In genomic region chr1:107835151-107835670, GRCh38 we compare ENCODE assay signal across 16 cellular contexts.
DNase-seq lines count a peak whose midpoint lies in the region; ATAC-seq lines count a peak whose summit lies in the region.
"Had no signal": no experiment of that assay in that cellular context is flagged by ENCODE, and none has a peak within 500 bp of the region (broad histone marks: within the 10 kb centered on the region; RNA-seq: fewer than 3 reads in every experiment).

No MANE protein-coding gene starts in this region.

- no peak overlapping the region for H3K4ac ChIP-seq in neuronal stem cell (ENCODE audit: low read length)

- H3K36me3 ChIP-seq in neuronal stem cell (replicated peaks in 1 of 2; ENCODE audit: control insufficient read depth in 2 of 2, insufficient read depth in 2 of 2, low read length in 2 of 2) (no peaks in the 10 kb centered on the region), SJCRH30 (no peaks in the 10 kb centered on the region)

- H3K9me3 ChIP-seq in neuronal stem cell (replicated peaks in 1 of 2; ENCODE audit: control insufficient read depth in 2 of 2, insufficient read depth in 1 of 2, low read depth in 1 of 2, low read length in 2 of 2) (no peaks in the 10 kb centered on the region), SJCRH30 (replicated peaks) (0 out of 2 replicates have a peak, but pooled peaks cover 6% of the 10 kb centered on the region)

- no peaks in the 10 kb centered on the region for H3K27me3 Mint-ChIP-seq in stimulated activated naive CD8-positive, alpha-beta T cell treated with anti-CD3 and anti-CD28 coated beads, Interleukin-15, amount 100 ng/mL, for 72 hours
- H3K27me3 Mint-ChIP-seq in central memory CD8-positive, alpha-beta T cell: no peaks in the 10 kb centered on the region
- H3K27me3 Mint-ChIP-seq in activated T-cell treated with anti-CD3 and anti-CD28 coated beads, Interleukin-2, amount 50 U/mL, for 4 hours (ENCODE audit: low read depth): no peaks in the 10 kb centered on the region

- H3K27me3 ChIP-seq in neuronal stem cell (ENCODE audit: control insufficient read depth in 3 of 3, insufficient read depth in 3 of 3, low read depth in 1 of 3, low read length in 3 of 3): no peaks in the 10 kb centered on the region
- H3K27me3 ChIP-seq in SJCRH30: no peaks in the 10 kb centered on the region

- H3K27ac Mint-ChIP-seq in stimulated activated naive CD8-positive, alpha-beta T cell treated with anti-CD3 and anti-CD28 coated beads, Interleukin-15, amount 100 ng/mL, for 72 hours: peak overlapping the region in 1 of 2 donors; percentile 35
- no peak overlapping the region for H3K27ac Mint-ChIP-seq in central memory CD8-positive, alpha-beta T cell (ENCODE audit: low read depth)

- H3K4me3 ChIP-seq in neuronal stem cell (ENCODE audit: low read length in 2 of 2) (peak overlapping the region in 1 of 2 donors; percentile 15), SJCRH30 (no peak overlapping the region)
- H3K4me3 ChIP-seq: PC-9 had no signal

- no peak overlapping the region for H4K91ac ChIP-seq in neuronal stem cell (ENCODE audit: low read depth, low read length, poor library complexity)

- H3K4me3 Mint-ChIP-seq in stimulated activated naive CD8-positive, alpha-beta T cell treated with anti-CD3 and anti-CD28 coated beads, Interleukin-15, amount 100 ng/mL, for 72 hours: no peak overlapping the region
- H3K4me3 Mint-ChIP-seq in central memory CD8-positive, alpha-beta T cell: peak overlapping the region; percentile 8
- no peak overlapping the region for H3K4me3 Mint-ChIP-seq in activated T-cell treated with anti-CD3 and anti-CD28 coated beads, Interleukin-2, amount 50 U/mL, for 4 hours
- H3K4me3 Mint-ChIP-seq: H9 had no signal

- H3K27ac ChIP-seq in neuronal stem cell (replicated peaks; ENCODE audit: low read length): no peak overlapping the region
- no peak overlapping the region for H3K27ac ChIP-seq in SJCRH30
- H3K27ac ChIP-seq: KMS-11, PC-9, RWPE1 had no signal

- peak; percentile 26 for ATAC-seq in stimulated activated naive CD8-positive, alpha-beta T cell treated with anti-CD3 and anti-CD28 coated beads, Interleukin-15, amount 100 ng/mL, for 72 hours
- ATAC-seq in stimulated activated naive CD8-positive, alpha-beta T cell treated with anti-CD3 and anti-CD28 coated beads, Interleukin-15, Interleukin-2, amounts not matched to agents 100 U/mL and 50 U/mL, for 24 hours: no peak
- no peak for ATAC-seq in central memory CD8-positive, alpha-beta T cell (replicated peaks; ENCODE audit: extremely low read depth, poor library complexity, severe bottlenecking)
- ATAC-seq in activated T-cell treated with anti-CD3 and anti-CD28 coated beads, Interleukin-2, amount 50 U/mL, for 4 hours: no peak

- no peak overlapping the region for H2AFZ ChIP-seq in neuronal stem cell (ENCODE audit: low read length)
- H2AFZ ChIP-seq: PC-9 had no signal

- H3K18ac ChIP-seq in neuronal stem cell (ENCODE audit: low read length): peak overlapping the region; percentile 9

- no peak overlapping the region for H3K9ac ChIP-seq in neuronal stem cell (ENCODE audit: low read depth, low read length, poor library complexity)
- H3K9ac ChIP-seq: KMS-11 had no signal

- H2AK5ac ChIP-seq in neuronal stem cell (ENCODE audit: low read depth, low read length): no peak overlapping the region

- no peak overlapping the region for H2BK120ac ChIP-seq in neuronal stem cell (ENCODE audit: low read depth, low read length)

- H3K14ac ChIP-seq in neuronal stem cell (ENCODE audit: low read length): no peak overlapping the region

- H2BK5ac ChIP-seq in neuronal stem cell (ENCODE audit: low read length): no peak overlapping the region

- peaks cover 63% of the 10 kb centered on the region for H3K4me1 Mint-ChIP-seq in stimulated activated naive CD8-positive, alpha-beta T cell treated with anti-CD3 and anti-CD28 coated beads, Interleukin-15, amount 100 ng/mL, for 72 hours
- peaks cover 81% of the 10 kb centered on the region for H3K4me1 Mint-ChIP-seq in central memory CD8-positive, alpha-beta T cell
- H3K4me1 Mint-ChIP-seq in activated T-cell treated with anti-CD3 and anti-CD28 coated beads, Interleukin-2, amount 50 U/mL, for 4 hours (ENCODE audit: low read depth): peaks cover 56% of the 10 kb centered on the region

- H4K8ac ChIP-seq in neuronal stem cell (ENCODE audit: low read depth, low read length): no peak overlapping the region

- no peak overlapping the region for H2BK15ac ChIP-seq in neuronal stem cell (ENCODE audit: low read length)

- H3K9me3 Mint-ChIP-seq in stimulated activated naive CD8-positive, alpha-beta T cell treated with anti-CD3 and anti-CD28 coated beads, Interleukin-15, amount 100 ng/mL, for 72 hours: peaks cover 6 to 9% of the 10 kb centered on the region in 2 donors
- no peaks in the 10 kb centered on the region for H3K9me3 Mint-ChIP-seq in central memory CD8-positive, alpha-beta T cell
- H3K9me3 Mint-ChIP-seq in activated T-cell treated with anti-CD3 and anti-CD28 coated beads, Interleukin-2, amount 50 U/mL, for 4 hours: peaks cover 7% of the 10 kb centered on the region

- no peaks in the 10 kb centered on the region for H3K79me1 ChIP-seq in neuronal stem cell (ENCODE audit: low read depth, low read length)

- H3K23ac ChIP-seq in neuronal stem cell (ENCODE audit: low read depth, low read length, poor library complexity): no peak overlapping the region

- no peak overlapping the region for H3K4me2 ChIP-seq in neuronal stem cell (ENCODE audit: insufficient read depth, low read length, poor library complexity, severe bottlenecking)
- H3K4me2 ChIP-seq: KMS-11, PC-9 had no signal

- no CpG with 5 or more reads among the region's 4 CpGs for WGBS in neuronal stem cell (ENCODE audit: extremely low coverage in 2 of 2, insufficient read length in 2 of 2, insufficient replicate concordance in 1 of 2), 2 donors

- no peak for DNase-seq in stimulated activated naive CD8-positive, alpha-beta T cell treated with anti-CD3 and anti-CD28 coated beads, Interleukin-15, amount 100 ng/mL, for 72 hours
- no peak for DNase-seq in stimulated activated naive CD8-positive, alpha-beta T cell treated with anti-CD3 and anti-CD28 coated beads, Interleukin-15, Interleukin-2, amounts not matched to agents 100 U/mL and 50 U/mL, for 24 hours
- no peak for DNase-seq in central memory CD8-positive, alpha-beta T cell (ENCODE audit: low spot score in 2 of 2)
- DNase-seq in neuronal stem cell (ENCODE audit: low spot score) (no peak), SJCRH30 (no peak)
- no peak for DNase-seq in activated T-cell treated with anti-CD3 and anti-CD28 coated beads, Interleukin-2, amount 50 U/mL, for 48 hours
- DNase-seq in activated T-cell treated with anti-CD3 and anti-CD28 coated beads, Interleukin-2, amount 50 U/mL, for 4 hours: no peak
- DNase-seq: H9, NCI-H1048, NCI-H1436 treated with DMSO at 0.1 percent for 48 hours, NCI-H2029, NCI-H748 treated with DMSO at 0.1 percent for 48 hours, PC-9, SIG-M5 had no signal

- peaks cover 2% of the 10 kb centered on the region for H3K36me3 Mint-ChIP-seq in central memory CD8-positive, alpha-beta T cell (ENCODE audit: insufficient read depth)
- peaks cover 2% of the 10 kb centered on the region for H3K36me3 Mint-ChIP-seq in activated T-cell treated with anti-CD3 and anti-CD28 coated beads, Interleukin-2, amount 50 U/mL, for 4 hours (ENCODE audit: insufficient read depth)

- H3K4me1 ChIP-seq in neuronal stem cell (ENCODE audit: control insufficient read depth in 2 of 2, insufficient read depth in 1 of 2, low read depth in 1 of 2, low read length in 2 of 2) (no peaks in the 10 kb centered on the region), SJCRH30 (no peaks in the 10 kb centered on the region)

- no peak overlapping the region for H2BK12ac ChIP-seq in neuronal stem cell (ENCODE audit: low read length)
